9 cellular contexts compared by ENCODE assay signal in genomic region chr7:103037823-103038739, GRCh38. TPM values are rescaled to one million over a fixed set of nuclear protein-coding genes. Genes with fewer than 3 reads are reported as not detected.
DNase-seq lines count a peak whose midpoint lies in the region; ATAC-seq and TF ChIP-seq lines count a peak whose summit lies in the region.
"Not testable (repeated sequence)": the region's sequence is repeated elsewhere in the genome, so short reads cannot be mapped to it uniquely, and the experiment has no call there.
"Had no signal": no experiment of that assay in that cellular context is flagged by ENCODE, and none has a peak within 500 bp of the region (broad histone marks: within the 10 kb centered on the region; RNA-seq: fewer than 3 reads in every experiment).

No MANE protein-coding gene starts in this region.

- not testable (repeated sequence) for H3K9ac ChIP-seq in fibroblast of lung (ENCODE audit: insufficient read depth, low read length)

- H3K79me2 ChIP-seq in fibroblast of lung (ENCODE audit: control insufficient read depth, insufficient read depth, low read length), result not testable (repeated sequence)

- H3K4me1 ChIP-seq in fibroblast of lung (ENCODE audit: control insufficient read depth, extremely low read depth, insufficient read depth, low read length); lung (ENCODE audit: control insufficient read depth in 2 of 2, insufficient read depth in 2 of 2, low read length in 2 of 2); upper lobe of right lung: not testable (repeated sequence)

- not testable (repeated sequence) for TF ChIP-seq CTCF in fibroblast of lung (conservative IDR thresholded peaks at IDR 0.05 in 1 of 2, IDR thresholded peaks at IDR 0.05 in 1 of 2; ENCODE audit: low read depth in 1 of 2, low read length in 2 of 2); lung (IDR thresholded peaks at IDR 0.05; ENCODE audit: control extremely low read depth, extremely low read depth); upper lobe of right lung (IDR thresholded peaks at IDR 0.05)

- not testable (repeated sequence) for ATAC-seq in lung (ENCODE audit: insufficient read depth, low FRiP score); upper lobe of right lung

- H3K36me3 ChIP-seq in fibroblast of lung (ENCODE audit: control insufficient read depth, insufficient read depth, low read length); lung (ENCODE audit: control insufficient read depth in 2 of 2, insufficient read depth in 2 of 2, low read length in 2 of 2); upper lobe of right lung: not testable (repeated sequence)

- H3K4me2 ChIP-seq in fibroblast of lung (ENCODE audit: extremely low read depth, insufficient read depth, low read length), result not testable (repeated sequence)

- DNase-seq in DMS153 treated with DMSO at 0.1 percent for 48 hours (lab: John Stamatoyannopoulos, UW; ENCODE audit: unreplicated experiment), result peak; percentile 48
- peak; percentile 46 for DNase-seq in LoVo (ENCODE audit: low spot score)
- peak; percentile 69 for DNase-seq in NCI-H345 (lab: John Stamatoyannopoulos, UW)
- DNase-seq in SHP77 (lab: John Stamatoyannopoulos, UW), result peak; percentile 63 to 71
- DNase-seq in activated effector memory CD4-positive, alpha-beta T cell treated with anti-CD3 and anti-CD28 coated beads, Interleukin-2, amount 50 U/mL, for 16 hours, result peak; percentile 65
- DNase-seq in fibroblast of lung (ENCODE audit: low read depth in 2 of 2), result peak in 1 of 2 donors; percentile 7
- peak; percentile 38 for DNase-seq in lung (ENCODE audit: low spot score)
- DNase-seq in upper lobe of right lung, result peak; percentile 65

- not testable (repeated sequence) for H4K20me1 ChIP-seq in fibroblast of lung (ENCODE audit: control insufficient read depth, extremely low read depth, insufficient read depth, low read length)

- not testable (repeated sequence) for H3K9me3 ChIP-seq in fibroblast of lung (ENCODE audit: control insufficient read depth, insufficient read depth, low read depth, low read length); lung (ENCODE audit: control insufficient read depth in 2 of 2, insufficient read depth in 1 of 2, low read length in 1 of 2); upper lobe of right lung

- WGBS in lung, 2 donors, result 70 to 78% methylated on average over 20 of the region's 20 CpGs

- peak overlapping the region; percentile 10 for H2AFZ ChIP-seq in fibroblast of lung (ENCODE audit: low read length)

- not testable (repeated sequence) for H3K27me3 ChIP-seq in fibroblast of lung (ENCODE audit: control insufficient read depth, insufficient read depth, low read length); lung (ENCODE audit: control insufficient read depth, insufficient read depth); upper lobe of right lung

- intact Hi-C loops in upper lobe of right lung (cut with DNase I), result not testable (repeated sequence)

- not testable (repeated sequence) for H3K4me3 ChIP-seq in fibroblast of lung (replicated peaks in 1 of 4; ENCODE audit: control extremely low read depth in 1 of 4, insufficient read depth in 1 of 4, low read depth in 3 of 4, low read length in 4 of 4); lung; upper lobe of right lung

- not testable (repeated sequence) for H3K27ac ChIP-seq in fibroblast of lung (ENCODE audit: insufficient read depth, low read length); lung (ENCODE audit: low read depth in 1 of 2, low read length in 1 of 2); upper lobe of right lung

RNA-seq across cellular contexts. Expression of gene FBXL13, which starts 36.5 kb away (rescaled TPM):
- total RNA-seq in fibroblast of lung, result 0.66 and 1.0 TPM in 2 replicates
- 0.41 and 0.61 TPM in 2 replicates for polyA plus RNA-seq in fibroblast of lung
- polyA plus RNA-seq in fibroblast of lung (2012), result 0.48 and 0.51 TPM in 2 replicates
- not detected in 2 replicates for polyA minus RNA-seq in fibroblast of lung (ENCODE audit: low replicate concordance)
- total RNA-seq in lung, result 10 to 100 TPM in 1 of 2 donors, 1 to 10 TPM in 1; 6.0 to 12.3 TPM
- 1 to 10 TPM in 1 of 2 donors, under 1 TPM in 1; 0.61 to 1.4 TPM for polyA plus RNA-seq in lung
- 3.0 TPM for total RNA-seq in upper lobe of right lung
- polyA plus RNA-seq: foreskin keratinocyte had no signal

RNA-seq across cellular contexts. Expression of gene ARMC10, which starts 36.9 kb away (rescaled TPM):
- total RNA-seq in fibroblast of lung, result 47.3 and 50.5 TPM in 2 replicates
- polyA plus RNA-seq in fibroblast of lung, result 29.9 and 31.8 TPM in 2 replicates
- 26.4 and 28.6 TPM in 2 replicates for polyA plus RNA-seq in fibroblast of lung (2012)
- 0.82 and 1.3 TPM in 2 replicates for polyA minus RNA-seq in fibroblast of lung (ENCODE audit: low replicate concordance)
- total RNA-seq in lung, result 10 to 100 TPM; 33.6 to 39.4 TPM
- polyA plus RNA-seq in lung, result 10 to 100 TPM; 22.2 to 23.1 TPM
- 33.3 TPM for total RNA-seq in upper lobe of right lung
